Comparison of ENCODE assay signal across 1 cellular context in genomic region chr9:87613265-87614111, GRCh38.
TF ChIP-seq lines count a peak whose summit lies in the region.

No MANE protein-coding gene starts in this region.

TF ChIP-seq in HepG2, 621 proteins besides CTCF, POLR2A, EP300 and RAD21 (continued from another document and continues in another):
- no peak for TF ChIP-seq ZMYM3 (CRISPR knock-in tag; IDR thresholded peaks at IDR 0.05)
- no peak for TF ChIP-seq ETS1 (CRISPR knock-in tag; IDR thresholded peaks at IDR 0.05)
- TF ChIP-seq FOXP1 (IDR thresholded peaks at IDR 0.05) = no peak
- peak; percentile 83 for TF ChIP-seq FOXP1 (CRISPR knock-in tag; IDR thresholded peaks at IDR 0.05)
- no peak for TF ChIP-seq PRDM15 (CRISPR knock-in tag; IDR thresholded peaks at IDR 0.05)
- no peak for TF ChIP-seq ZNF615 (CRISPR knock-in tag; IDR thresholded peaks at IDR 0.05; ENCODE audit: borderline replicate concordance)
- no peak for TF ChIP-seq HNRNPUL1 (IDR thresholded peaks at IDR 0.05; ENCODE audit: low read depth, low read length)
- no peak for TF ChIP-seq MYPOP (CRISPR knock-in tag; IDR thresholded peaks at IDR 0.05)
- TF ChIP-seq KMT2B (CRISPR knock-in tag; IDR thresholded peaks at IDR 0.05) = peak; percentile 20; the same call in 1 of the 2 replicates
- TF ChIP-seq SPEN (CRISPR knock-in tag; IDR thresholded peaks at IDR 0.05; ENCODE audit: low read depth) = no peak
- no peak for TF ChIP-seq CEBPZ (IDR thresholded peaks at IDR 0.05; ENCODE audit: low read length)
- TF ChIP-seq U2AF2 (IDR thresholded peaks at IDR 0.05; ENCODE audit: low read depth, low read length) = no peak
- no peak for TF ChIP-seq USF2 (IDR thresholded peaks at IDR 0.05; ENCODE audit: low read depth, low read length)
- TF ChIP-seq USF2 (CRISPR knock-in tag; IDR thresholded peaks at IDR 0.05; ENCODE audit: borderline replicate concordance) = no peak
- TF ChIP-seq RNF219 (CRISPR knock-in tag; IDR thresholded peaks at IDR 0.05) = 0 out of 2 replicates have a peak, but pooled peaks have one; percentile 33
- TF ChIP-seq SMAD9 (CRISPR knock-in tag; IDR thresholded peaks at IDR 0.05) = no peak
- no peak for TF ChIP-seq ZMAT5 (CRISPR knock-in tag; IDR thresholded peaks at IDR 0.05; ENCODE audit: borderline replicate concordance, low read depth)
- TF ChIP-seq ZHX2 (IDR thresholded peaks at IDR 0.05; ENCODE audit: low read depth) = no peak
- no peak for TF ChIP-seq ZHX2 (CRISPR knock-in tag; IDR thresholded peaks at IDR 0.05; ENCODE audit: borderline replicate concordance)
- TF ChIP-seq POGZ (CRISPR knock-in tag; IDR thresholded peaks at IDR 0.05) = no peak
- no peak for TF ChIP-seq ZNF33A (CRISPR knock-in tag; IDR thresholded peaks at IDR 0.05; ENCODE audit: borderline replicate concordance)
- no peak for TF ChIP-seq KLF6 (CRISPR knock-in tag; IDR thresholded peaks at IDR 0.05)
- TF ChIP-seq ZBTB26 (CRISPR knock-in tag; IDR thresholded peaks at IDR 0.05; ENCODE audit: borderline replicate concordance) = no peak
- TF ChIP-seq RFX1 (IDR thresholded peaks at IDR 0.05) = no peak
- TF ChIP-seq NR3C1 (CRISPR knock-in tag; IDR thresholded peaks at IDR 0.05) = no peak
- no peak for TF ChIP-seq NRL (CRISPR knock-in tag; IDR thresholded peaks at IDR 0.05; ENCODE audit: borderline replicate concordance)
- peak; percentile 87 for TF ChIP-seq MIXL1 (CRISPR knock-in tag; IDR thresholded peaks at IDR 0.05)
- TF ChIP-seq HIVEP1 (CRISPR knock-in tag; IDR thresholded peaks at IDR 0.05) = no peak
- no peak for TF ChIP-seq SNAI1 (CRISPR knock-in tag; IDR thresholded peaks at IDR 0.05; ENCODE audit: borderline replicate concordance)
- TF ChIP-seq ZNF512B (CRISPR knock-in tag; IDR thresholded peaks at IDR 0.05; ENCODE audit: borderline replicate concordance) = no peak
- no peak for TF ChIP-seq ATF1 (CRISPR knock-in tag; IDR thresholded peaks at IDR 0.05)
